Comparison of ENCODE assay signal across 2 cellular contexts in the genomic region with DNA sequence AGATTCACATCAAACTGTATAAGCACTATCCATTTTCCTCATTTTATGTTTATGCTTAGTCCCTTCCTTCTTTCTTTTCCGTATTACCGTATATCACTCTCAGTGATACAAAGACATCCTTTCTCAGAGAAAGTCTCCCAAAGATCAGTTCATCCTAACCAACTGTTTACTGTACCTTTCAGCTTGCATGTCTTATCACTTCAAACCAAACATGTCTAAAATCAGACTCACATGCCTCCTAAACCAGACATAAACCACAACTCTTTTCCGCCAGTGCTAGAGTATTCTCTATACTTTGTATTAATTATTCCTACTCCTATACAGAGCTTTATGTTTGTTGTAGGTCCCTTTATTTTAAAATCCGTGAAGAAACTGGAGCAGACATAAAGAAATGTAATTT.
TF ChIP-seq lines count a peak whose summit lies in the region.

No MANE protein-coding gene starts in this region.

TF ChIP-seq in GM23338, 12 proteins besides CTCF, POLR2A, EP300 and RAD21:
- TF ChIP-seq, protein P1, sequence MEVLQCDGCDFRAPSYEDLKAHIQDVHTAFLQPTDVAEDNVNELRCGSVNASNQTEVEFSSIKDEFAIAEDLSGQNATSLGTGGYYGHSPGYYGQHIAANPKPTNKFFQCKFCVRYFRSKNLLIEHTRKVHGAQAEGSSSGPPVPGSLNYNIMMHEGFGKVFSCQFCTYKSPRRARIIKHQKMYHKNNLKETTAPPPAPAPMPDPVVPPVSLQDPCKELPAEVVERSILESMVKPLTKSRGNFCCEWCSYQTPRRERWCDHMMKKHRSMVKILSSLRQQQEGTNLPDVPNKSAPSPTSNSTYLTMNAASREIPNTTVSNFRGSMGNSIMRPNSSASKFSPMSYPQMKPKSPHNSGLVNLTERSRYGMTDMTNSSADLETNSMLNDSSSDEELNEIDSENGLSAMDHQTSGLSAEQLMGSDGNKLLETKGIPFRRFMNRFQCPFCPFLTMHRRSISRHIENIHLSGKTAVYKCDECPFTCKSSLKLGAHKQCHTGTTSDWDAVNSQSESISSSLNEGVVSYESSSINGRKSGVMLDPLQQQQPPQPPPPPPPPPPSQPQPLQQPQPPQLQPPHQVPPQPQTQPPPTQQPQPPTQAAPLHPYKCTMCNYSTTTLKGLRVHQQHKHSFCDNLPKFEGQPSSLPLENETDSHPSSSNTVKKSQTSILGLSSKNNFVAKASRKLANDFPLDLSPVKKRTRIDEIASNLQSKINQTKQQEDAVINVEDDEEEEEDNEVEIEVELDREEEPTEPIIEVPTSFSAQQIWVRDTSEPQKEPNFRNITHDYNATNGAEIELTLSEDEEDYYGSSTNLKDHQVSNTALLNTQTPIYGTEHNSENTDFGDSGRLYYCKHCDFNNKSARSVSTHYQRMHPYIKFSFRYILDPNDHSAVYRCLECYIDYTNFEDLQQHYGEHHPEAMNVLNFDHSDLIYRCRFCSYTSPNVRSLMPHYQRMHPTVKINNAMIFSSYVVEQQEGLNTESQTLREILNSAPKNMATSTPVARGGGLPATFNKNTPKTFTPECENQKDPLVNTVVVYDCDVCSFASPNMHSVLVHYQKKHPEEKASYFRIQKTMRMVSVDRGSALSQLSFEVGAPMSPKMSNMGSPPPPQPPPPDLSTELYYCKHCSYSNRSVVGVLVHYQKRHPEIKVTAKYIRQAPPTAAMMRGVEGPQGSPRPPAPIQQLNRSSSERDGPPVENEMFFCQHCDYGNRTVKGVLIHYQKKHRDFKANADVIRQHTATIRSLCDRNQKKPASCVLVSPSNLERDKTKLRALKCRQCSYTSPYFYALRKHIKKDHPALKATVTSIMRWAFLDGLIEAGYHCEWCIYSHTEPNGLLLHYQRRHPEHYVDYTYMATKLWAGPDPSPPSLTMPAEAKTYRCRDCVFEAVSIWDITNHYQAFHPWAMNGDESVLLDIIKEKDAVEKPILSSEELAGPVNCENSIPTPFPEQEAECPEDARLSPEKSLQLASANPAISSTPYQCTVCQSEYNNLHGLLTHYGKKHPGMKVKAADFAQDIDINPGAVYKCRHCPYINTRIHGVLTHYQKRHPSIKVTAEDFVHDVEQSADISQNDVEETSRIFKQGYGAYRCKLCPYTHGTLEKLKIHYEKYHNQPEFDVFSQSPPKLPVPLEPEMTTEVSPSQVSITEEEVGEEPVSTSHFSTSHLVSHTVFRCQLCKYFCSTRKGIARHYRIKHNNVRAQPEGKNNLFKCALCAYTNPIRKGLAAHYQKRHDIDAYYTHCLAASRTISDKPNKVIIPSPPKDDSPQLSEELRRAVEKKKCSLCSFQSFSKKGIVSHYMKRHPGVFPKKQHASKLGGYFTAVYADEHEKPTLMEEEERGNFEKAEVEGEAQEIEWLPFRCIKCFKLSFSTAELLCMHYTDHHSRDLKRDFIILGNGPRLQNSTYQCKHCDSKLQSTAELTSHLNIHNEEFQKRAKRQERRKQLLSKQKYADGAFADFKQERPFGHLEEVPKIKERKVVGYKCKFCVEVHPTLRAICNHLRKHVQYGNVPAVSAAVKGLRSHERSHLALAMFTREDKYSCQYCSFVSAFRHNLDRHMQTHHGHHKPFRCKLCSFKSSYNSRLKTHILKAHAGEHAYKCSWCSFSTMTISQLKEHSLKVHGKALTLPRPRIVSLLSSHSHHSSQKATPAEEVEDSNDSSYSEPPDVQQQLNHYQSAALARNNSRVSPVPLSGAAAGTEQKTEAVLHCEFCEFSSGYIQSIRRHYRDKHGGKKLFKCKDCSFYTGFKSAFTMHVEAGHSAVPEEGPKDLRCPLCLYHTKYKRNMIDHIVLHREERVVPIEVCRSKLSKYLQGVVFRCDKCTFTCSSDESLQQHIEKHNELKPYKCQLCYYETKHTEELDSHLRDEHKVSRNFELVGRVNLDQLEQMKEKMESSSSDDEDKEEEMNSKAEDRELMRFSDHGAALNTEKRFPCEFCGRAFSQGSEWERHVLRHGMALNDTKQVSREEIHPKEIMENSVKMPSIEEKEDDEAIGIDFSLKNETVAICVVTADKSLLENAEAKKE (CRISPR knock-in tag; IDR thresholded peaks at IDR 0.05), result no peak
- TF ChIP-seq JUNB (IDR thresholded peaks at IDR 0.05; ENCODE audit: unreplicated experiment), result no peak
- TF ChIP-seq, protein P2, sequence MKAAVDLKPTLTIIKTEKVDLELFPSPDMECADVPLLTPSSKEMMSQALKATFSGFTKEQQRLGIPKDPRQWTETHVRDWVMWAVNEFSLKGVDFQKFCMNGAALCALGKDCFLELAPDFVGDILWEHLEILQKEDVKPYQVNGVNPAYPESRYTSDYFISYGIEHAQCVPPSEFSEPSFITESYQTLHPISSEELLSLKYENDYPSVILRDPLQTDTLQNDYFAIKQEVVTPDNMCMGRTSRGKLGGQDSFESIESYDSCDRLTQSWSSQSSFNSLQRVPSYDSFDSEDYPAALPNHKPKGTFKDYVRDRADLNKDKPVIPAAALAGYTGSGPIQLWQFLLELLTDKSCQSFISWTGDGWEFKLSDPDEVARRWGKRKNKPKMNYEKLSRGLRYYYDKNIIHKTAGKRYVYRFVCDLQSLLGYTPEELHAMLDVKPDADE (IDR thresholded peaks at IDR 0.05), result no peak
- no peak for TF ChIP-seq POLR2AphosphoS5 (IDR thresholded peaks at IDR 0.05; ENCODE audit: low read depth)
- no peak for TF ChIP-seq ZNF331 (CRISPR knock-in tag; IDR thresholded peaks at IDR 0.05; ENCODE audit: low read depth)
- no peak for TF ChIP-seq CREB1 (CRISPR knock-in tag; IDR thresholded peaks at IDR 0.05; ENCODE audit: low read depth)
- TF ChIP-seq, protein P3, sequence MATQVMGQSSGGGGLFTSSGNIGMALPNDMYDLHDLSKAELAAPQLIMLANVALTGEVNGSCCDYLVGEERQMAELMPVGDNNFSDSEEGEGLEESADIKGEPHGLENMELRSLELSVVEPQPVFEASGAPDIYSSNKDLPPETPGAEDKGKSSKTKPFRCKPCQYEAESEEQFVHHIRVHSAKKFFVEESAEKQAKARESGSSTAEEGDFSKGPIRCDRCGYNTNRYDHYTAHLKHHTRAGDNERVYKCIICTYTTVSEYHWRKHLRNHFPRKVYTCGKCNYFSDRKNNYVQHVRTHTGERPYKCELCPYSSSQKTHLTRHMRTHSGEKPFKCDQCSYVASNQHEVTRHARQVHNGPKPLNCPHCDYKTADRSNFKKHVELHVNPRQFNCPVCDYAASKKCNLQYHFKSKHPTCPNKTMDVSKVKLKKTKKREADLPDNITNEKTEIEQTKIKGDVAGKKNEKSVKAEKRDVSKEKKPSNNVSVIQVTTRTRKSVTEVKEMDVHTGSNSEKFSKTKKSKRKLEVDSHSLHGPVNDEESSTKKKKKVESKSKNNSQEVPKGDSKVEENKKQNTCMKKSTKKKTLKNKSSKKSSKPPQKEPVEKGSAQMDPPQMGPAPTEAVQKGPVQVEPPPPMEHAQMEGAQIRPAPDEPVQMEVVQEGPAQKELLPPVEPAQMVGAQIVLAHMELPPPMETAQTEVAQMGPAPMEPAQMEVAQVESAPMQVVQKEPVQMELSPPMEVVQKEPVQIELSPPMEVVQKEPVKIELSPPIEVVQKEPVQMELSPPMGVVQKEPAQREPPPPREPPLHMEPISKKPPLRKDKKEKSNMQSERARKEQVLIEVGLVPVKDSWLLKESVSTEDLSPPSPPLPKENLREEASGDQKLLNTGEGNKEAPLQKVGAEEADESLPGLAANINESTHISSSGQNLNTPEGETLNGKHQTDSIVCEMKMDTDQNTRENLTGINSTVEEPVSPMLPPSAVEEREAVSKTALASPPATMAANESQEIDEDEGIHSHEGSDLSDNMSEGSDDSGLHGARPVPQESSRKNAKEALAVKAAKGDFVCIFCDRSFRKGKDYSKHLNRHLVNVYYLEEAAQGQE (IDR thresholded peaks at IDR 0.05; ENCODE audit: unreplicated experiment), result no peak
- no peak for TF ChIP-seq STAT1 (IDR thresholded peaks at IDR 0.05; ENCODE audit: unreplicated experiment)
- TF ChIP-seq EZH2phosphoT487 (IDR thresholded peaks at IDR 0.05; ENCODE audit: unreplicated experiment), result no peak
- TF ChIP-seq EZH2 (IDR thresholded peaks at IDR 0.05; ENCODE audit: low read depth, unreplicated experiment), result no peak

TF ChIP-seq in GM12891, 5 proteins besides CTCF, POLR2A, EP300 and RAD21:
- no peak for TF ChIP-seq TAF1 (IDR thresholded peaks at IDR 0.05; ENCODE audit: low read depth, low read length)
- TF ChIP-seq SPI1 (IDR thresholded peaks at IDR 0.05; ENCODE audit: low read depth, low read length), result no peak
- no peak for TF ChIP-seq PAX5 (IDR thresholded peaks at IDR 0.05; ENCODE audit: insufficient read depth, low read length, severe bottlenecking)
- no peak for TF ChIP-seq POU2F2 (IDR thresholded peaks at IDR 0.05; ENCODE audit: low read depth, low read length)
- TF ChIP-seq POLR2AphosphoS5 (IDR thresholded peaks at IDR 0.05; ENCODE audit: low read depth, low read length), result no peak
